15 cellular contexts compared by ENCODE assay signal in genomic region chr21:45536301-45537081, GRCh38. TPM values are rescaled to one million over a fixed set of nuclear protein-coding genes. Genes with fewer than 3 reads are reported as not detected.
DNase-seq lines count a peak whose midpoint lies in the region; ATAC-seq and TF ChIP-seq lines count a peak whose summit lies in the region.
"Had no signal": no experiment of that assay in that cellular context is flagged by ENCODE, and none has a peak within 500 bp of the region (broad histone marks: within the 10 kb centered on the region; RNA-seq: fewer than 3 reads in every experiment).

No MANE protein-coding gene starts in this region.

- DNase-seq in Right ventricle myocardium inferior (ENCODE audit: missing footprints) (peak; percentile 45), right atrium auricular region (ENCODE audit: low spot score) (no peak), mesenteric fat pad (ENCODE audit: low spot score) (peak; percentile 71), upper lobe of right lung (peak; percentile 55), amygdala (lab: John Stamatoyannopoulos, UW) (no peak), omental fat pad (ENCODE audit: low spot score) (no peak)
- DNase-seq: DND-41; effector CD4-positive, alpha-beta T cell; foreskin keratinocyte; naive B cell; NCI-H1417 treated with DMSO at 0.1 percent for 48 hours; NCI-H524; stimulated activated CD4-positive, alpha-beta T cell treated with anti-CD3 and anti-CD28 coated beads, Interleukin-12 subunit alpha, Interleukin-12 subunit beta, amount 100 ng/mL, for 4 hours had no signal

- TF ChIP-seq CTCF in right atrium auricular region (IDR thresholded peaks at IDR 0.05) (no peak), upper lobe of right lung (IDR thresholded peaks at IDR 0.05) (no peak), omental fat pad (IDR thresholded peaks at IDR 0.05) (no peak)

- H3K36me3 ChIP-seq in right atrium auricular region (no peaks in the 10 kb centered on the region), upper lobe of right lung (no peaks in the 10 kb centered on the region)

- H3K27ac ChIP-seq in right atrium auricular region (no peak overlapping the region), cingulate gyrus (ENCODE audit: low read depth, low read length) (peak overlapping the region; percentile 75), upper lobe of right lung (no peak overlapping the region)
- H3K27ac ChIP-seq: foreskin keratinocyte had no signal

- H3K4me1 ChIP-seq in right atrium auricular region (peaks cover 0 to 23% of the 10 kb centered on the region in 2 donors), upper lobe of right lung (peaks cover 16% of the 10 kb centered on the region)
- H3K4me1 ChIP-seq: foreskin keratinocyte had no signal

- ATAC-seq in Right ventricle myocardium inferior = no peak
- no peak for ATAC-seq in upper lobe of right lung
- ATAC-seq in GM19467 (IDR thresholded peaks at IDR 0.05; ENCODE audit: unreplicated experiment) = no peak
- ATAC-seq in omental fat pad (ENCODE audit: low FRiP score) = no peak
- ATAC-seq: foreskin keratinocyte had no signal

- H3K27me3 ChIP-seq in right atrium auricular region (no peaks in the 10 kb centered on the region), upper lobe of right lung (no peaks in the 10 kb centered on the region)
- H3K27me3 ChIP-seq: foreskin keratinocyte had no signal

- H3K4me3 ChIP-seq in right atrium auricular region (no peak overlapping the region), upper lobe of right lung (no peak overlapping the region)

- H3K9me3 ChIP-seq in right atrium auricular region (no peaks in the 10 kb centered on the region), upper lobe of right lung (no peaks in the 10 kb centered on the region)

- intact Hi-C loops in Right ventricle myocardium inferior (cut with DNase I) = no loop called here
- intact Hi-C loops in upper lobe of right lung (cut with DNase I) = no loop called here

RNA-seq across cellular contexts. Expression of gene SLC19A1, which starts 5.7 kb away (rescaled TPM):
- total RNA-seq in Right ventricle myocardium inferior = 8.2 TPM
- total RNA-seq in right atrium auricular region = 1 to 10 TPM; 2.2 to 5.3 TPM
- 21.7 TPM for total RNA-seq in mesenteric fat pad
- 39.3 TPM for total RNA-seq in upper lobe of right lung
- 10 to 100 TPM in 3 of 4 donors, 1 to 10 TPM in 1; 5.8 to 18.6 (median 14.6) TPM for total RNA-seq in omental fat pad

Comparison
In these comparisons a context has a peak if more than half of its experiments do, and no peak if none do; other contexts are left out.
1. DNase-seq: peak in Right ventricle myocardium inferior (single experiment), mesenteric fat pad (single experiment) and upper lobe of right lung (single experiment); none in right atrium auricular region (single experiment), amygdala (0 of 56) and omental fat pad (single experiment).